13 cellular contexts compared by ENCODE assay signal in genomic region chr2:152755029-152755428, GRCh38. TPM values are rescaled to one million over a fixed set of nuclear protein-coding genes. Genes with fewer than 3 reads are reported as not detected.
DNase-seq lines count a peak whose midpoint lies in the region; ATAC-seq and TF ChIP-seq lines count a peak whose summit lies in the region.
"Had no signal": no experiment of that assay in that cellular context is flagged by ENCODE, and none has a peak within 500 bp of the region (broad histone marks: within the 10 kb centered on the region; RNA-seq: fewer than 3 reads in every experiment).

No MANE protein-coding gene starts in this region.

- POLR2A ChIA-PET in AG04450 (lab: Yijun Ruan, JAX), result no interaction called here

- CTCF ChIA-PET in AG04450 (lab: Charles Lee), result interaction anchor here (3.1 kb wide), 1 partner anchor 12 kb away, joined by 21 read pairs; no protein-coding TSS in a partner anchor

- peaks cover 28% of the 10 kb centered on the region for H3K36me3 ChIP-seq in MG63

- H3K4me3 ChIP-seq in AG04450 (ENCODE audit: low read depth, low read length) (no peak overlapping the region), GM12864 (ENCODE audit: low read depth, low read length) (no peak overlapping the region), WI38 (ENCODE audit: low read depth, low read length) (no peak overlapping the region), MG63 (no peak overlapping the region)
- H3K4me3 ChIP-seq: tibial artery had no signal

- H3K27me3 ChIP-seq in AG04450 (ENCODE audit: control insufficient read depth, insufficient read depth, low read length), result no peaks in the 10 kb centered on the region
- no peaks in the 10 kb centered on the region for H3K27me3 ChIP-seq in MG63
- H3K27me3 ChIP-seq: tibial artery had no signal

- H3K27ac ChIP-seq in AG04450 (ENCODE audit: low read depth, low read length), result no peak overlapping the region
- H3K27ac ChIP-seq: tibial artery had no signal

- intact Hi-C loops in left colon (cut with DNase I, micrococcal nuclease), result no loop called here

- H3K9me3 ChIP-seq in AG04450 (ENCODE audit: control insufficient read depth, insufficient read depth, low read length) (peaks cover 3% of the 10 kb centered on the region; the same call in 1 of the 2 replicates), MG63 (no peaks in the 10 kb centered on the region)
- H3K9me3 ChIP-seq: tibial artery had no signal

- ATAC-seq in left colon, result no peak
- ATAC-seq: T-cell had no signal

- DNase-seq in AG04450 (ENCODE audit: low read depth, low spot score), result no peak
- peak; percentile 29 for DNase-seq in GM12864 (ENCODE audit: low read depth)
- DNase-seq in iPS DF 4.7 (ENCODE audit: extremely low read depth, low spot score), result peak; percentile 49
- no peak for DNase-seq in left colon
- no peak for DNase-seq in NCI-H524 (lab: John Stamatoyannopoulos, UW)
- DNase-seq in central memory CD4-positive, alpha-beta T cell, result no peak
- DNase-seq in MG63, result no peak
- DNase-seq: GDM1; NCI-H187 treated with DMSO at 0.1 percent for 48 hours; stimulated activated CD4-positive, alpha-beta T cell treated with anti-CD3 and anti-CD28 coated beads, Interleukin-4, amount 100 ng/mL, for 1 hour; T-cell; tibial artery had no signal

- TF ChIP-seq CTCF in AG04450 (IDR thresholded peaks at IDR 0.05; ENCODE audit: low read depth, low read length), result peak; percentile 23; the same call in 1 of the 2 replicates
- TF ChIP-seq CTCF in GM12864 (IDR thresholded peaks at IDR 0.05; ENCODE audit: low read depth, low read length, missing control alignments), result peak; percentile 71
- peak; percentile 27; the same call in 1 of the 2 replicates for TF ChIP-seq CTCF in WI38 (IDR thresholded peaks at IDR 0.05; ENCODE audit: low read depth, low read length)

RNA-seq across cellular contexts. Expression of gene ARL6IP6, which starts 36.6 kb away (rescaled TPM):
- 18.8 and 28.1 TPM in 2 replicates for polyA plus RNA-seq in AG04450 (2011; rRNA removed)
- 3.7 and 8.5 TPM in 2 replicates for polyA minus RNA-seq in AG04450 (2011; rRNA and poly(A)+ RNA removed)
- 10 to 100 TPM; 16.0 to 16.5 TPM for total RNA-seq in left colon
- total RNA-seq in MG63 (2014; rRNA removed; shearing (Covaris generic); ENCODE audit: low replicate concordance), result 29.5 and 37.4 TPM in 2 replicates

RNA-seq across cellular contexts. Expression of gene PRPF40A, which starts 37.8 kb away (rescaled TPM):
- polyA plus RNA-seq in AG04450 (2011; rRNA removed), result 87.1 and 113 TPM in 2 replicates
- 277 and 400 TPM in 2 replicates for polyA minus RNA-seq in AG04450 (2011; rRNA and poly(A)+ RNA removed)
- 10 to 100 TPM; 85.4 to 88.9 TPM for total RNA-seq in left colon
- 145 and 165 TPM in 2 replicates for total RNA-seq in MG63 (2014; rRNA removed; shearing (Covaris generic); ENCODE audit: low replicate concordance)

Comparison
In these comparisons a context has a peak if more than half of its experiments do, and no peak if none do; other contexts are left out.
1. DNase-seq: peak in GM12864 (single experiment) and iPS DF 4.7 (single experiment); none in AG04450 (single experiment), left colon (0 of 2), NCI-H524 (0 of 2), central memory CD4-positive, alpha-beta T cell (single experiment) and MG63 (single experiment).
2. Peak in every context shown above with its lines, with median percentiles within 50 percentile points of each other: CTCF ChIP-seq.